In genomic region chr2:210198326-210198725, GRCh38 we compare ENCODE assay signal across 21 cellular contexts. TPM values are rescaled to one million over a fixed set of nuclear protein-coding genes. Genes with fewer than 3 reads are reported as not detected.
DNase-seq lines count a peak whose midpoint lies in the region; ATAC-seq and TF ChIP-seq lines count a peak whose summit lies in the region.
"Had no signal": no experiment of that assay in that cellular context is flagged by ENCODE, and none has a peak within 500 bp of the region (broad histone marks: within the 10 kb centered on the region; RNA-seq: fewer than 3 reads in every experiment).

No MANE protein-coding gene starts in this region.

- H3K4me1 ChIP-seq in left lung = peaks cover 0 to 12% of the 10 kb centered on the region in 2 donors
- H3K4me1 ChIP-seq: Caco-2, testis had no signal

- no peak overlapping the region for H3K27ac Mint-ChIP-seq in naive thymus-derived CD8-positive, alpha-beta T cell
- H3K27ac Mint-ChIP-seq: activated CD4-positive, alpha-beta memory T cell treated with anti-CD3 and anti-CD28 coated beads, Interleukin-2, amount 10 ng/mL, durations not matched to agents 7 days and 5 days; activated naive CD4-positive, alpha-beta T cell treated with anti-CD3 and anti-CD28 coated beads, Interleukin-2, amount 50 U/mL, for 72 hours; activated T-cell treated with anti-CD3 and anti-CD28 coated beads, Interleukin-2, amount 50 U/mL, for 72 hours; GM23338 had no signal

- H3K36me3 ChIP-seq in left lung = no peaks in the 10 kb centered on the region
- H3K36me3 ChIP-seq: ovary, spleen, WERI-Rb-1 had no signal

- DNase-seq in EH (ENCODE audit: low read depth) (peak; percentile 42), RPMI7951 (ENCODE audit: low read depth) (peak; percentile 43), choroid plexus epithelial cell (ENCODE audit: low read depth) (peak; percentile 28), left lung (no peak), DMS 273 (lab: John Stamatoyannopoulos, UW; ENCODE audit: unreplicated experiment) (no peak)
- no peak for DNase-seq in naive thymus-derived CD8-positive, alpha-beta T cell
- DNase-seq: activated CD4-positive, alpha-beta memory T cell treated with anti-CD3 and anti-CD28 coated beads, Interleukin-2, amount 10 ng/mL, durations not matched to agents 7 days and 5 days; activated T-cell treated with anti-CD3 and anti-CD28 coated beads, Interleukin-2, amount 50 U/mL, for 72 hours; Caco-2; caudate nucleus; effector memory CD4-positive, alpha-beta T cell; NCI-H82; ovary; spleen; testis; WERI-Rb-1 had no signal

- H3K4me3 ChIP-seq in choroid plexus epithelial cell (ENCODE audit: low read depth, low read length) = no peak overlapping the region
- H3K4me3 ChIP-seq in left lung = no peak overlapping the region
- H3K4me3 ChIP-seq: GM23338, ovary, spleen, testis had no signal

- no peak overlapping the region for H3K27ac ChIP-seq in left lung
- H3K27ac ChIP-seq: KMS-11, ovary, spleen, testis, WERI-Rb-1 had no signal

- no peaks in the 10 kb centered on the region for H3K9me3 ChIP-seq in left lung
- H3K9me3 ChIP-seq: Caco-2, ovary, spleen, testis had no signal

- peaks cover 8 to 13% (median 9%) of the 10 kb centered on the region in 5 donors for H3K27me3 Mint-ChIP-seq in naive thymus-derived CD8-positive, alpha-beta T cell

- no peaks in the 10 kb centered on the region for H3K36me3 Mint-ChIP-seq in naive thymus-derived CD8-positive, alpha-beta T cell
- H3K36me3 Mint-ChIP-seq: activated naive CD4-positive, alpha-beta T cell treated with anti-CD3 and anti-CD28 coated beads, Interleukin-2, amount 50 U/mL, for 72 hours had no signal

- peaks cover 0 to 5% (median 0%) of the 10 kb centered on the region in 4 donors for H3K4me1 Mint-ChIP-seq in naive thymus-derived CD8-positive, alpha-beta T cell
- H3K4me1 Mint-ChIP-seq: activated CD4-positive, alpha-beta memory T cell treated with anti-CD3 and anti-CD28 coated beads, Interleukin-2, amount 10 ng/mL, durations not matched to agents 7 days and 5 days; GM23338 had no signal

- H3K27me3 ChIP-seq in left lung = no peaks in the 10 kb centered on the region
- H3K27me3 ChIP-seq: ovary, testis had no signal

- H3K9me3 Mint-ChIP-seq in naive thymus-derived CD8-positive, alpha-beta T cell = no peaks in the 10 kb centered on the region
- H3K9me3 Mint-ChIP-seq: activated CD4-positive, alpha-beta memory T cell treated with anti-CD3 and anti-CD28 coated beads, Interleukin-2, amount 10 ng/mL, durations not matched to agents 7 days and 5 days; activated naive CD4-positive, alpha-beta T cell treated with anti-CD3 and anti-CD28 coated beads, Interleukin-2, amount 50 U/mL, for 72 hours; activated T-cell treated with anti-CD3 and anti-CD28 coated beads, Interleukin-2, amount 50 U/mL, for 72 hours; GM23338 had no signal

- POLR2A ChIA-PET in naive thymus-derived CD8-positive, alpha-beta T cell (lab: Charles Lee) = no interaction called here

- ATAC-seq in left lung (peak; percentile 13), GM21360 (IDR thresholded peaks at IDR 0.05; ENCODE audit: unreplicated experiment) (no peak), GM18870 (IDR thresholded peaks at IDR 0.05; ENCODE audit: unreplicated experiment) (no peak)
- ATAC-seq in naive thymus-derived CD8-positive, alpha-beta T cell = no peak
- ATAC-seq: activated T-cell treated with anti-CD3 and anti-CD28 coated beads, Interleukin-2, amount 50 U/mL, for 72 hours; GM23338 had no signal

- no peak for TF ChIP-seq CTCF in choroid plexus epithelial cell (conservative IDR thresholded peaks at IDR 0.05; ENCODE audit: low read depth, low read length)
- TF ChIP-seq CTCF in left lung (IDR thresholded peaks at IDR 0.05) = no peak

- H3K4me3 Mint-ChIP-seq in naive thymus-derived CD8-positive, alpha-beta T cell = no peak overlapping the region
- H3K4me3 Mint-ChIP-seq: activated CD4-positive, alpha-beta memory T cell treated with anti-CD3 and anti-CD28 coated beads, Interleukin-2, amount 10 ng/mL, durations not matched to agents 7 days and 5 days; activated T-cell treated with anti-CD3 and anti-CD28 coated beads, Interleukin-2, amount 50 U/mL, for 72 hours; GM23338 had no signal

- intact Hi-C loops in left lung (cut with DNase I) = loop anchor here in 1 of 2 donors (5.0 to 10.0 kb wide), 2 partner anchors 124 to 221 kb away; no protein-coding TSS in a partner anchor

RNA-seq across cellular contexts. Expression of gene ACADL, which starts 26.9 kb away (rescaled TPM):
- not detected in 2 replicates for total RNA-seq in RPMI7951 (2014; rRNA removed; shearing (Covaris generic))
- 10 to 100 TPM; 17.0 to 32.9 TPM for total RNA-seq in left lung
- total RNA-seq in naive thymus-derived CD8-positive, alpha-beta T cell = not detected
- not detected for polyA plus RNA-seq in naive thymus-derived CD8-positive, alpha-beta T cell
- total RNA-seq: activated CD4-positive, alpha-beta memory T cell treated with anti-CD3 and anti-CD28 coated beads, Interleukin-2, amount 10 ng/mL, durations not matched to agents 7 days and 5 days; activated naive CD4-positive, alpha-beta T cell treated with anti-CD3 and anti-CD28 coated beads, Interleukin-2, amount 50 U/mL, for 72 hours; activated T-cell treated with anti-CD3 and anti-CD28 coated beads, Interleukin-2, amount 50 U/mL, for 72 hours; Caco-2; GM23338; spleen had no signal

RNA-seq across cellular contexts. Expression of gene KANSL1L, which starts 27.1 kb away (rescaled TPM):
- total RNA-seq in RPMI7951 (2014; rRNA removed; shearing (Covaris generic)) = 19.2 and 25.3 TPM in 2 replicates
- 10 to 100 TPM; 29.6 to 31.5 TPM for total RNA-seq in left lung
- 10 to 100 TPM; 20.8 to 24.1 TPM for total RNA-seq in naive thymus-derived CD8-positive, alpha-beta T cell
- polyA plus RNA-seq in naive thymus-derived CD8-positive, alpha-beta T cell = 1 to 10 TPM in 1 of 3 donors, under 1 TPM in 2; 0.76 to 1.2 (median 0.78) TPM

Comparison
In these comparisons a context has a peak if more than half of its experiments do, and no peak if none do; other contexts are left out.
1. DNase-seq: peak in EH (single experiment), RPMI7951 (single experiment) and choroid plexus epithelial cell (single experiment); none in left lung (0 of 2), naive thymus-derived CD8-positive, alpha-beta T cell (0 of 10) and DMS 273 (single experiment).
2. RNA of gene ACADL, which starts 26.9 kb away (total RNA-seq): 17.0 to 32.9 TPM in left lung; not detected in RPMI7951 and not detected in naive thymus-derived CD8-positive, alpha-beta T cell; every median in the first group is over 10 times any median in the second.